Comparison of ENCODE assay signal across 24 cellular contexts in genomic region chr3:122235147-122235546, GRCh38. TPM values are rescaled to one million over a fixed set of nuclear protein-coding genes. Genes with fewer than 3 reads are reported as not detected.
DNase-seq lines count a peak whose midpoint lies in the region; ATAC-seq, FAIRE-seq and TF ChIP-seq lines count a peak whose summit lies in the region.
"Had no signal": no experiment of that assay in that cellular context is flagged by ENCODE, and none has a peak within 500 bp of the region (broad histone marks: within the 10 kb centered on the region; RNA-seq: fewer than 3 reads in every experiment).

No MANE protein-coding gene starts in this region.

- no peak for DNase-seq in GM18507 (ENCODE audit: extremely low spot score, insufficient read length, low read depth)
- DNase-seq in effector memory CD8-positive, alpha-beta T cell, result no peak
- DNase-seq in WTC11 (ENCODE audit: low spot score), result no peak
- no peak for DNase-seq in mammary epithelial cell
- DNase-seq in activated CD4-positive, alpha-beta memory T cell treated with anti-CD3 and anti-CD28 coated beads, Interleukin-2, amount 10 ng/mL, durations not matched to agents 7 days and 5 days, result no peak
- no peak for DNase-seq in NCI-H1417 treated with DMSO at 0.1 percent for 48 hours (lab: John Stamatoyannopoulos, UW)
- DNase-seq: activated effector memory CD4-positive, alpha-beta T cell treated with Interleukin-2 at 50 U/mL for 16 hours; amniotic stem cell; caudate nucleus; COR-L47; effector memory CD4-positive, alpha-beta T cell; kidney; MG63; midbrain; NCI-H1694 treated with DMSO at 0.1 percent for 48 hours; NCI-H446 treated with DMSO at 0.1 percent for 48 hours; substantia nigra had no signal

- H3K9ac ChIP-seq in mammary epithelial cell (ENCODE audit: insufficient read depth, low read length), result no peak overlapping the region
- H3K9ac ChIP-seq: neural progenitor cell had no signal

- POLR2A ChIA-PET in WTC11 (lab: Charles Lee), result no interaction called here
- POLR2A ChIA-PET in activated CD4-positive, alpha-beta memory T cell treated with anti-CD3 and anti-CD28 coated beads, Interleukin-2, amount 10 ng/mL, durations not matched to agents 7 days and 5 days (lab: Charles Lee), result no interaction called here

- ATAC-seq in GM19463 (IDR thresholded peaks at IDR 0.05; ENCODE audit: unreplicated experiment) (peak; percentile 30), HG02840 (IDR thresholded peaks at IDR 0.05; ENCODE audit: low FRiP score, unreplicated experiment) (peak; percentile 43), WTC11 (no peak)
- peak; percentile 61 for ATAC-seq in effector memory CD8-positive, alpha-beta T cell (replicated peaks)
- ATAC-seq: HepG2 had no signal

- TF ChIP-seq CTCF in WTC11 (IDR thresholded peaks at IDR 0.05) (no peak), mammary epithelial cell (conservative IDR thresholded peaks at IDR 0.05 in 1 of 2, IDR thresholded peaks at IDR 0.05 in 1 of 2; ENCODE audit: extremely low read depth in 1 of 2, insufficient read depth in 1 of 2, low read depth in 1 of 2, low read length in 2 of 2) (no peak)

- no peaks in the 10 kb centered on the region for H3K36me3 ChIP-seq in mammary epithelial cell (ENCODE audit: insufficient read depth, low read length)
- H3K36me3 ChIP-seq: MG63, neural progenitor cell, right atrium auricular region had no signal

- H3K4me2 ChIP-seq in mammary epithelial cell (ENCODE audit: insufficient read depth, low read depth, low read length), result no peak overlapping the region
- H3K4me2 ChIP-seq: hepatocyte, neural progenitor cell had no signal

- H3K9me3 Mint-ChIP-seq in effector memory CD8-positive, alpha-beta T cell, result no peaks in the 10 kb centered on the region
- H3K9me3 Mint-ChIP-seq in WTC11, result no peaks in the 10 kb centered on the region
- no peaks in the 10 kb centered on the region for H3K9me3 Mint-ChIP-seq in activated CD4-positive, alpha-beta memory T cell treated with anti-CD3 and anti-CD28 coated beads, Interleukin-2, amount 10 ng/mL, durations not matched to agents 7 days and 5 days
- H3K9me3 Mint-ChIP-seq: neural progenitor cell had no signal

- H3K27ac Mint-ChIP-seq in effector memory CD8-positive, alpha-beta T cell, result no peak overlapping the region
- no peak overlapping the region for H3K27ac Mint-ChIP-seq in WTC11
- H3K27ac Mint-ChIP-seq in activated CD4-positive, alpha-beta memory T cell treated with anti-CD3 and anti-CD28 coated beads, Interleukin-2, amount 10 ng/mL, durations not matched to agents 7 days and 5 days, result no peak overlapping the region
- H3K27ac Mint-ChIP-seq: neural progenitor cell had no signal

- H3K27ac ChIP-seq in mammary epithelial cell (ENCODE audit: insufficient read depth, low read depth, low read length), result no peak overlapping the region
- H3K27ac ChIP-seq: hepatocyte, neural progenitor cell, right atrium auricular region, VCaP had no signal

- H3K4me1 ChIP-seq in mammary epithelial cell (ENCODE audit: insufficient read depth, low read length), result no peaks in the 10 kb centered on the region
- H3K4me1 ChIP-seq: neural progenitor cell, right atrium auricular region had no signal

- intact Hi-C loops in mammary epithelial cell (cut with micrococcal nuclease), result no loop called here

- WGBS in mammary epithelial cell (ENCODE audit: low coverage, missing lambda C conversion rate), result 96% methylated on average over 3 of the region's 3 CpGs

- H3K79me2 ChIP-seq in mammary epithelial cell (ENCODE audit: insufficient read depth, low read length), result no peaks in the 10 kb centered on the region
- H3K79me2 ChIP-seq: hepatocyte had no signal

- H3K27me3 ChIP-seq in mammary epithelial cell (ENCODE audit: insufficient read depth, low read length), result no peaks in the 10 kb centered on the region
- H3K27me3 ChIP-seq: neural progenitor cell, right atrium auricular region had no signal

- no peak overlapping the region for H3K4me3 ChIP-seq in mammary epithelial cell (replicated peaks in 1 of 3; ENCODE audit: insufficient read depth in 1 of 3, low read depth in 2 of 3, low read length in 3 of 3)
- H3K4me3 ChIP-seq: hepatocyte, MG63, neural progenitor cell, right atrium auricular region had no signal

- H3K9me3 ChIP-seq in mammary epithelial cell (replicated peaks; ENCODE audit: insufficient read depth, low read length), result no peaks in the 10 kb centered on the region
- H3K9me3 ChIP-seq: MG63, right atrium auricular region had no signal

- dilution Hi-C loops in mammary epithelial cell (cut with HindIII; ENCODE audit: low sequenced_read_pairs), result no loop called here

- H4K20me1 ChIP-seq in mammary epithelial cell (ENCODE audit: insufficient read depth, low read length), result no peaks in the 10 kb centered on the region

- H3K4me1 Mint-ChIP-seq in effector memory CD8-positive, alpha-beta T cell (ENCODE audit: low read depth in 2 of 2), result peaks cover 0 to 15% of the 10 kb centered on the region in 2 donors
- peaks cover 5% of the 10 kb centered on the region for H3K4me1 Mint-ChIP-seq in WTC11
- peaks cover 32% of the 10 kb centered on the region for H3K4me1 Mint-ChIP-seq in activated CD4-positive, alpha-beta memory T cell treated with anti-CD3 and anti-CD28 coated beads, Interleukin-2, amount 10 ng/mL, durations not matched to agents 7 days and 5 days
- H3K4me1 Mint-ChIP-seq: neural progenitor cell had no signal

- CTCF ChIA-PET in WTC11 (lab: Charles Lee) (no interaction called here), mammary epithelial cell (lab: Charles Lee; ENCODE audit: low non-redundant PET) (no interaction called here)
- CTCF ChIA-PET in activated CD4-positive, alpha-beta memory T cell treated with anti-CD3 and anti-CD28 coated beads, Interleukin-2, amount 10 ng/mL, durations not matched to agents 7 days and 5 days (lab: Charles Lee), result no interaction called here

- in situ Hi-C loops in mammary epithelial cell (cut with MboI; ENCODE audit: low sequenced_read_pairs in 2 of 2), result no loop called here

- H3K27me3 Mint-ChIP-seq in effector memory CD8-positive, alpha-beta T cell, result peaks cover 43 to 55% of the 10 kb centered on the region in 2 donors
- H3K27me3 Mint-ChIP-seq in WTC11 (ENCODE audit: low read depth), result peaks cover 3% of the 10 kb centered on the region
- peaks cover 10% of the 10 kb centered on the region for H3K27me3 Mint-ChIP-seq in activated CD4-positive, alpha-beta memory T cell treated with anti-CD3 and anti-CD28 coated beads, Interleukin-2, amount 10 ng/mL, durations not matched to agents 7 days and 5 days

- H3K4me3 Mint-ChIP-seq in effector memory CD8-positive, alpha-beta T cell, result no peak overlapping the region
- no peak overlapping the region for H3K4me3 Mint-ChIP-seq in WTC11
- H3K4me3 Mint-ChIP-seq in activated CD4-positive, alpha-beta memory T cell treated with anti-CD3 and anti-CD28 coated beads, Interleukin-2, amount 10 ng/mL, durations not matched to agents 7 days and 5 days, result no peak overlapping the region
- H3K4me3 Mint-ChIP-seq: neural progenitor cell had no signal

- no peak overlapping the region for H2AFZ ChIP-seq in mammary epithelial cell (ENCODE audit: low read depth, low read length)
- H2AFZ ChIP-seq: hepatocyte, neural progenitor cell had no signal

- H3K36me3 Mint-ChIP-seq in effector memory CD8-positive, alpha-beta T cell (ENCODE audit: insufficient read depth), result no peaks in the 10 kb centered on the region
- H3K36me3 Mint-ChIP-seq in WTC11, result no peaks in the 10 kb centered on the region
- no peaks in the 10 kb centered on the region for H3K36me3 Mint-ChIP-seq in activated CD4-positive, alpha-beta memory T cell treated with anti-CD3 and anti-CD28 coated beads, Interleukin-2, amount 10 ng/mL, durations not matched to agents 7 days and 5 days (ENCODE audit: low read depth)
- H3K36me3 Mint-ChIP-seq: neural progenitor cell had no signal

- peak; percentile 86 for FAIRE-seq in GM18507 (lab: Jason Lieb, UNC)
- FAIRE-seq: HepG2, kidney had no signal

- no TSS peak for BruUV-seq in mammary epithelial cell (replicated peaks; lab: Mats Ljungman, UMichigan)

TF ChIP-seq in WTC11, 78 proteins besides CTCF, POLR2A, EP300 and RAD21 (continues in another document):
- TF ChIP-seq MYBL2 (CRISPR knock-in tag; IDR thresholded peaks at IDR 0.05), result no peak
- no peak for TF ChIP-seq ATF2 (CRISPR knock-in tag; IDR thresholded peaks at IDR 0.05; ENCODE audit: borderline replicate concordance, low read depth)
- no peak for TF ChIP-seq ZNF671 (CRISPR knock-in tag; IDR thresholded peaks at IDR 0.05)
- TF ChIP-seq KAT7 (CRISPR knock-in tag; IDR thresholded peaks at IDR 0.05; ENCODE audit: borderline replicate concordance), result no peak
- no peak for TF ChIP-seq FOXP1 (CRISPR knock-in tag; IDR thresholded peaks at IDR 0.05; ENCODE audit: borderline replicate concordance)
- TF ChIP-seq ETV6 (CRISPR knock-in tag; IDR thresholded peaks at IDR 0.05), result no peak
- no peak for TF ChIP-seq GABPB1 (CRISPR knock-in tag; IDR thresholded peaks at IDR 0.05)
- TF ChIP-seq HMGA2 (CRISPR knock-in tag; IDR thresholded peaks at IDR 0.05), result no peak
- no peak for TF ChIP-seq RELA (CRISPR knock-in tag; IDR thresholded peaks at IDR 0.05; ENCODE audit: borderline replicate concordance)
- no peak for TF ChIP-seq ZNF416 (CRISPR knock-in tag; IDR thresholded peaks at IDR 0.05)
- no peak for TF ChIP-seq NFYB (CRISPR knock-in tag; conservative IDR thresholded peaks at IDR 0.05; ENCODE audit: low read depth)
- TF ChIP-seq SMAD4 (CRISPR knock-in tag; IDR thresholded peaks at IDR 0.05), result no peak
- TF ChIP-seq PRRX2 (CRISPR knock-in tag; IDR thresholded peaks at IDR 0.05), result no peak

RNA-seq across cellular contexts. Expression of gene CASR, which starts 51.7 kb away (rescaled TPM):
- 0.16 to 0.24 TPM (median 0.21 TPM) in 3 replicates for total RNA-seq in WTC11 (2021)
- not detected for total RNA-seq in mammary epithelial cell
- polyA plus RNA-seq in mammary epithelial cell, result not detected
- not detected for polyA minus RNA-seq in mammary epithelial cell
- total RNA-seq in activated CD4-positive, alpha-beta memory T cell treated with anti-CD3 and anti-CD28 coated beads, Interleukin-2, amount 10 ng/mL, durations not matched to agents 7 days and 5 days, result under 1 TPM; 0.10 to 0.15 TPM
- total RNA-seq: HepG2, right atrium auricular region had no signal
- polyA plus RNA-seq: HepG2 had no signal
